In the genomic region with DNA sequence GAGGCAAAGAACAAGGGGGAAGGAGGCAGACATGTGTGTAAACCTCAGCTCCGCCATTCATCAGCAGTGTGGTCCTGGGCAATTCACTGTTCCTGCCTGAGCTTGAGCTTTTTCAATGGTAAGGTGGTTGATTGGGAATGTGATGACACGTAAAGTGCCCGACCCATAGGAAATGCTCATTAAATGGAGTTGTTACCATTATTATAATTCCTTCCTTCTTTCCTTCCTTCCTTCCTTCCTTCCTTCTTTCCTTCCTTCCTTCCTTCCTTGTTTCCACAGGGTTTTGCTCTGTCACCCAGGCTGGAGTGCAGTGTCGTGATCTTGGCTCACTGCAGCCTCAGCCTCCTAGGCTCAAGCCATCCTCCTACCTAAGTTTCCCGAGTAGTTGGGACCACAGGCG, we compare ENCODE assay signal across 30 cellular contexts. TPM values are rescaled to one million over a fixed set of nuclear protein-coding genes. Genes with fewer than 3 reads are reported as not detected.
"Had no signal": no experiment of that assay in that cellular context is flagged by ENCODE, and none has a peak within 500 bp of the region (broad histone marks: within the 10 kb centered on the region; RNA-seq: fewer than 3 reads in every experiment).

No MANE protein-coding gene starts in this region.

- H3K9me3 Mint-ChIP-seq: activated CD4-positive, alpha-beta memory T cell treated with anti-CD3 and anti-CD28 coated beads for 36 hours; activated CD4-positive, alpha-beta T cell treated with anti-CD3 and anti-CD28 coated beads, Interleukin-2, amount 10 ng/mL, durations not matched to agents 7 days and 5 days; activated T-helper 2 cell treated with anti-CD3 and anti-CD28 coated beads, Interferon-gamma antibody, Interleukin-2, Interleukin-4, amounts not matched to agents 10 μg/mL and 5 μg/mL and 100 μg/mL, durations not matched to agents 14 hours and 24 hours and 36 hours had no signal

- H3K36me3 ChIP-seq: ascending aorta, Peyer's patch, SJCRH30 had no signal

- H3K27ac ChIP-seq: ascending aorta, body of pancreas, Peyer's patch, RWPE1, SJCRH30 had no signal

- H3K27me3 ChIP-seq: ascending aorta, body of pancreas, Peyer's patch had no signal

- DNase-seq: activated CD4-positive, alpha-beta memory T cell treated with anti-CD3 and anti-CD28 coated beads for 36 hours; activated CD4-positive, alpha-beta T cell treated with anti-CD3 and anti-CD28 coated beads, Interleukin-2, amount 10 ng/mL, durations not matched to agents 7 days and 5 days; activated CD4-positive, CD25-positive, alpha-beta regulatory T cell; activated gamma-delta T cell treated with Interleukin-2 at 50 U/mL for 16 hours; activated naive CD4-positive, alpha-beta T cell treated with anti-CD3 and anti-CD28 coated beads, Interleukin-2, amount 50 U/mL, for 16 hours; activated T-cell treated with anti-CD3 and anti-CD28 coated beads for 4 hours; activated T-cell treated with anti-CD3 and anti-CD28 coated beads, Interleukin-2, amount 50 U/mL, for 48 hours; body of pancreas; Karpas-422; MM.1S; NCI-H1105 treated with DMSO at 0.1 percent for 48 hours; NCI-H1436 treated with DMSO at 0.1 percent for 48 hours; NCI-H187; NCI-H2081; NCI-H510A treated with DMSO at 0.1 percent for 48 hours; NCI-H69; NK-92 treated with Interleukin-12 subunit alpha and Interleukin-12 subunit beta, amount 100 ng/mL, for 24 hours; Peyer's patch; Right ventricle myocardium superior; SJCRH30; SW 1271; T-helper 9 cell had no signal

- H3K27ac Mint-ChIP-seq: activated CD4-positive, alpha-beta memory T cell treated with anti-CD3 and anti-CD28 coated beads for 36 hours; activated CD4-positive, alpha-beta T cell treated with anti-CD3 and anti-CD28 coated beads, Interleukin-2, amount 10 ng/mL, durations not matched to agents 7 days and 5 days; activated T-helper 2 cell treated with anti-CD3 and anti-CD28 coated beads, Interferon-gamma antibody, Interleukin-2, Interleukin-4, amounts not matched to agents 10 μg/mL and 5 μg/mL and 100 μg/mL, durations not matched to agents 14 hours and 24 hours and 36 hours had no signal

- ATAC-seq: body of pancreas, SK-N-SH treated with all-trans-retinoic acid at 6 μM for 48 hours had no signal

- H3K4me3 Mint-ChIP-seq: activated CD4-positive, alpha-beta memory T cell treated with anti-CD3 and anti-CD28 coated beads for 36 hours; activated CD4-positive, alpha-beta T cell treated with anti-CD3 and anti-CD28 coated beads, Interleukin-2, amount 10 ng/mL, durations not matched to agents 7 days and 5 days had no signal

- H3K4me1 ChIP-seq: SJCRH30 had no signal

- H3K4me3 ChIP-seq: ascending aorta, body of pancreas, Peyer's patch, SJCRH30 had no signal

- H3K9me3 ChIP-seq: ascending aorta, body of pancreas, Peyer's patch, SJCRH30 had no signal

- H3K27me3 Mint-ChIP-seq: activated CD4-positive, alpha-beta memory T cell treated with anti-CD3 and anti-CD28 coated beads for 36 hours had no signal

- H3K4me1 Mint-ChIP-seq: activated CD4-positive, alpha-beta T cell treated with anti-CD3 and anti-CD28 coated beads, Interleukin-2, amount 10 ng/mL, durations not matched to agents 7 days and 5 days had no signal

- FAIRE-seq: colon, TTC549 had no signal

- H3K36me3 Mint-ChIP-seq: activated CD4-positive, alpha-beta memory T cell treated with anti-CD3 and anti-CD28 coated beads for 36 hours had no signal

RNA-seq across cellular contexts. Expression of gene GPR37L1, which starts 4.3 kb away (rescaled TPM):
- total RNA-seq: activated CD4-positive, alpha-beta memory T cell treated with anti-CD3 and anti-CD28 coated beads for 36 hours; activated CD4-positive, alpha-beta T cell treated with anti-CD3 and anti-CD28 coated beads, Interleukin-2, amount 10 ng/mL, durations not matched to agents 7 days and 5 days; activated CD8-positive, alpha-beta memory T cell treated with anti-CD3 and anti-CD28 coated beads for 36 hours; activated T-helper 2 cell treated with anti-CD3 and anti-CD28 coated beads, Interferon-gamma antibody, Interleukin-2, Interleukin-4, amounts not matched to agents 10 μg/mL and 5 μg/mL and 100 μg/mL, durations not matched to agents 14 hours and 24 hours and 36 hours; ascending aorta; body of pancreas; T-helper 1 cell treated with Interleukin-12 subunit alpha and Interleukin-12 subunit beta and Interleukin-4 antibody, amounts not matched to agents 30 ng/mL and 1 ng/mL, for 36 hours had no signal

RNA-seq across cellular contexts. Expression of gene PTPN7, which starts 33.3 kb away (rescaled TPM):
- total RNA-seq: ascending aorta had no signal
